In the genomic region with DNA sequence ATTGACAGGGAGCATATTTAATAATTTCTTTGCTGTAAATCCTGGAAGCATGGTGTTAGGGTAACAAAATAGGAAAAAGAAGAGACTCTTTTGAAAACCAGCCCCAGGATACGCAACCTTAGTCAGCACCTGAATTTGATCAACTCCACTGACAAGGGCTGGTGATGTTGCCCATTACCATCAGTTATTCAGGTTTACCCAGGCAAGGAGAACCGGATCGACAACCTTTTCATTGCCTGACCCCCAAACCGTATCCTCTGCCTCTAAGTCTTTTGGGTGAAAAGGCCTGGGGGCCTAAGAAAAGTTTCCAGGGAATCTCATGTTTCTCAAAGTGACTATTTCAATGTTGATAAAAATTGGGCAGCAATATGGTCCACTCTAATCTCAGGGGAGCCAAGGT, we compare ENCODE assay signal across 23 cellular contexts.
A peak's percentile ranks its signal among the peaks of the same experiment; 100 is the strongest.
DNase-seq lines count a peak whose midpoint lies in the region; ATAC-seq, FAIRE-seq and TF ChIP-seq lines count a peak whose summit lies in the region.
"Had no signal": no experiment of that assay in that cellular context is flagged by ENCODE, and none has a peak within 500 bp of the region (broad histone marks: within the 10 kb centered on the region; RNA-seq: fewer than 3 reads in every experiment).

No MANE protein-coding gene starts in this region.

- no peaks in the 10 kb centered on the region for H3K27me3 Mint-ChIP-seq in GM23338 (ENCODE audit: insufficient read depth, low read depth, poor library complexity)
- no peaks in the 10 kb centered on the region for H3K27me3 Mint-ChIP-seq in type B pancreatic cell
- H3K27me3 Mint-ChIP-seq: CD4-positive, alpha-beta T cell had no signal

- peak overlapping the region; percentile 85; the same call in 1 of the 2 replicates for H2AFZ ChIP-seq in GM23338
- H2AFZ ChIP-seq in H1 (ENCODE audit: low read length) = peak overlapping the region; percentile 77; the same call in 1 of the 2 replicates

- no peak overlapping the region for H3K18ac ChIP-seq in H1 (ENCODE audit: extremely low read depth, low read length)

- CTCF ChIA-PET in H1 (lab: Charles Lee; ENCODE audit: partially characterized antibody) = no interaction called here

- H3K27ac Mint-ChIP-seq in GM23338 (no peak overlapping the region), type B pancreatic cell (peak overlapping the region; percentile 25)
- H3K27ac Mint-ChIP-seq: CD14-positive monocyte; CD4-positive, alpha-beta T cell; H9 had no signal

- no peak overlapping the region for H3K56ac ChIP-seq in H1 (replicated peaks; ENCODE audit: insufficient read length, low read depth, low read length)

- no peak overlapping the region for H3K23ac ChIP-seq in H1 (ENCODE audit: insufficient read length)

- no peak overlapping the region for H2BK20ac ChIP-seq in H1 (ENCODE audit: low read length)

- H2BK5ac ChIP-seq in H1 (ENCODE audit: low read depth, low read length) = no peak overlapping the region

- H3K4ac ChIP-seq in H1 (replicated peaks; ENCODE audit: insufficient read length, low read depth, low read length) = no peak overlapping the region

- H3K4me3 Mint-ChIP-seq in GM23338 = no peak overlapping the region
- no peak overlapping the region for H3K4me3 Mint-ChIP-seq in type B pancreatic cell
- H3K4me3 Mint-ChIP-seq: CD14-positive monocyte; CD4-positive, alpha-beta T cell; H9 had no signal

- H3K36me3 ChIP-seq in GM23338 (ENCODE audit: insufficient read depth) (no peaks in the 10 kb centered on the region), H1 (ENCODE audit: control insufficient read depth in 2 of 4, insufficient read depth in 4 of 4, low read length in 3 of 4) (no peaks in the 10 kb centered on the region)
- H3K36me3 ChIP-seq: BE2C; BLaER1 treated with 17β-estradiol and CSF1 and Interleukin-3, amounts not matched to agents 10 nM and 100 nM had no signal

- H3F3A ChIP-seq in GM23338 (replicated peaks; ENCODE audit: low read depth) = no peaks in the 10 kb centered on the region

- no peak overlapping the region for H3K4me3 ChIP-seq in GM23338
- H3K4me3 ChIP-seq in H1 (ENCODE audit: extremely low read depth in 1 of 4, insufficient read depth in 2 of 4, low read depth in 3 of 4, low read length in 4 of 4) = no peak overlapping the region
- H3K4me3 ChIP-seq: A549; BLaER1 treated with 17β-estradiol and CSF1 and Interleukin-3, amounts not matched to agents 10 nM and 100 nM had no signal

- 76% methylated on average over 4 of the region's 4 CpGs; no CpG with 5 or more reads in 1 of the 2 experiments for WGBS in H1 (ENCODE audit: extremely low coverage in 1 of 2, insufficient coverage in 1 of 2, insufficient read length in 1 of 2, insufficient replicate concordance in 2 of 2, low coverage in 1 of 2, low lambda C conversion rate in 2 of 2, missing lambda C conversion rate in 1 of 2), 2 experiments

- no peak overlapping the region for H2BK15ac ChIP-seq in H1 (ENCODE audit: low read length)

- ATAC-seq in GM23338 (peak; percentile 41; the same call in 2 of the 3 replicates), HG02759 (IDR thresholded peaks at IDR 0.05; ENCODE audit: unreplicated experiment) (no peak), HG03520 (IDR thresholded peaks at IDR 0.05; ENCODE audit: unreplicated experiment) (no peak)
- ATAC-seq: A549, HCT116 had no signal

- no peaks in the 10 kb centered on the region for H3K79me1 ChIP-seq in H1 (ENCODE audit: low read depth, low read length)

- H3K9me2 ChIP-seq in GM23338 (ENCODE audit: insufficient read depth) = no peaks in the 10 kb centered on the region; the same call in 1 of the 2 replicates

- H2AK5ac ChIP-seq in H1 (ENCODE audit: low read depth, low read length) = no peak overlapping the region

- H4K20me1 ChIP-seq in GM23338 (replicated peaks; ENCODE audit: insufficient read depth) = no peaks in the 10 kb centered on the region
- H4K20me1 ChIP-seq in H1 (replicated peaks in 1 of 2; ENCODE audit: control insufficient read depth in 1 of 2, insufficient read depth in 2 of 2, low read length in 2 of 2) = no peaks in the 10 kb centered on the region
- H4K20me1 ChIP-seq: BLaER1 treated with 17β-estradiol and CSF1 and Interleukin-3, amounts not matched to agents 10 nM and 100 nM had no signal

- FAIRE-seq in H1 (lab: Jason Lieb, UNC) (no peak), urothelium cell line (lab: Jason Lieb, UNC) (no peak)
- FAIRE-seq: A549, G401.6, GM12892 had no signal

- H4K8ac ChIP-seq in H1 (ENCODE audit: extremely low read depth, insufficient read depth, low read length) = no peak overlapping the region

- H3K9ac ChIP-seq in H1 (replicated peaks in 1 of 4; ENCODE audit: extremely low read depth in 1 of 4, low read depth in 3 of 4, low read length in 3 of 4) = no peak overlapping the region
- H3K9ac ChIP-seq: BLaER1 treated with 17β-estradiol and CSF1 and Interleukin-3, amounts not matched to agents 10 nM and 100 nM had no signal

- TF ChIP-seq POLR2A in H1 (IDR thresholded peaks at IDR 0.05; ENCODE audit: control extremely low read depth in 1 of 2, low read depth in 2 of 2, low read length in 2 of 2) = no peak

- H3K4me1 Mint-ChIP-seq in GM23338 (peaks cover 16% of the 10 kb centered on the region), type B pancreatic cell (ENCODE audit: unreplicated experiment) (peaks cover 6% of the 10 kb centered on the region)
- H3K4me1 Mint-ChIP-seq: CD14-positive monocyte had no signal

- H3K4me2 ChIP-seq in GM23338 (no peak overlapping the region), H1 (ENCODE audit: insufficient read depth in 1 of 2, low read depth in 2 of 2, low read length in 2 of 2) (no peak overlapping the region)
- H3K4me2 ChIP-seq: A549; BLaER1 treated with 17β-estradiol and CSF1 and Interleukin-3, amounts not matched to agents 10 nM and 100 nM had no signal

- POLR2A ChIA-PET in H1 (lab: Charles Lee; ENCODE audit: partially characterized antibody) = no interaction called here

- DNase-seq in GM23338 (ENCODE audit: low spot score) = peak; percentile 6
- DNase-seq in H1 (ENCODE audit: low read depth in 1 of 2, low spot score in 2 of 2) = no peak
- DNase-seq in islet precursor cell = peak; percentile 69
- no peak for DNase-seq in type B pancreatic cell (ENCODE audit: extremely low spot score, unreplicated experiment)
- DNase-seq in urothelium cell line (ENCODE audit: low spot score) = no peak
- DNase-seq: 8988T; ACHN; AML-193; BE2C; Calu3; CD4-positive, alpha-beta T cell; COR-L47; DMS53; DMS79 treated with DMSO at 0.1 percent for 48 hours; H9 had no signal

- no peaks in the 10 kb centered on the region for H3K36me3 Mint-ChIP-seq in GM23338 (ENCODE audit: low read depth)
- no peaks in the 10 kb centered on the region for H3K36me3 Mint-ChIP-seq in type B pancreatic cell
- H3K36me3 Mint-ChIP-seq: CD14-positive monocyte had no signal

- H4K5ac ChIP-seq in H1 (ENCODE audit: insufficient read length, low read depth, low read length) = no peak overlapping the region

- H3K14ac ChIP-seq in H1 (ENCODE audit: insufficient read length) = no peak overlapping the region

- TF ChIP-seq RAD21 in H1 (IDR thresholded peaks at IDR 0.05 in 1 of 2, conservative IDR thresholded peaks at IDR 0.05 in 1 of 2; ENCODE audit: low read depth in 2 of 2, low read length in 2 of 2) = no peak

- no peaks in the 10 kb centered on the region for H3K23me2 ChIP-seq in H1 (ENCODE audit: low read depth, low read length)

- H3K27ac ChIP-seq in GM23338 (ENCODE audit: low read depth) (no peak overlapping the region), H1 (ENCODE audit: low read depth, low read length) (no peak overlapping the region)
- H3K27ac ChIP-seq: A549; BLaER1 treated with 17β-estradiol and CSF1 and Interleukin-3, amounts not matched to agents 10 nM and 100 nM had no signal

- H3K27me3 ChIP-seq in GM23338 (ENCODE audit: insufficient read depth) (no peaks in the 10 kb centered on the region), H1 (replicated peaks in 1 of 4; ENCODE audit: control insufficient read depth in 3 of 4, extremely low read depth in 1 of 4, insufficient read depth in 3 of 4, low read length in 3 of 4) (no peaks in the 10 kb centered on the region)
- H3K27me3 ChIP-seq: BE2C; BLaER1 treated with 17β-estradiol and CSF1 and Interleukin-3, amounts not matched to agents 10 nM and 100 nM had no signal

- TF ChIP-seq EP300 in H1 (IDR thresholded peaks at IDR 0.05; ENCODE audit: borderline replicate concordance in 1 of 2, low read depth in 2 of 2, low read length in 2 of 2) = no peak

- H3K4me1 ChIP-seq in GM23338 (ENCODE audit: insufficient read depth) = peaks cover 16% of the 10 kb centered on the region; the same call in 1 of the 2 replicates
- H3K4me1 ChIP-seq in H1 (replicated peaks in 1 of 4; ENCODE audit: control insufficient read depth in 3 of 4, insufficient read depth in 4 of 4, low read length in 3 of 4) = no peaks in the 10 kb centered on the region; a peak in 1 of 7 replicates
- H3K4me1 ChIP-seq: A549; BE2C; BLaER1 treated with 17β-estradiol and CSF1 and Interleukin-3, amounts not matched to agents 10 nM and 100 nM had no signal

- TF ChIP-seq CTCF in GM23338 (conservative IDR thresholded peaks at IDR 0.05; ENCODE audit: low read depth in 2 of 2) = no peak
- TF ChIP-seq CTCF in H1 (IDR thresholded peaks at IDR 0.05; ENCODE audit: control extremely low read depth in 1 of 3, insufficient read depth in 1 of 3, low read depth in 1 of 3, low read length in 3 of 3) = no peak
- TF ChIP-seq CTCF in type B pancreatic cell (conservative IDR thresholded peaks at IDR 0.05) = no peak

- H3K9me3 Mint-ChIP-seq in GM23338 = no peaks in the 10 kb centered on the region; the same call in 2 of the 3 replicates
- H3K9me3 Mint-ChIP-seq in type B pancreatic cell = no peaks in the 10 kb centered on the region
- H3K9me3 Mint-ChIP-seq: CD4-positive, alpha-beta T cell; H9 had no signal

- no peaks in the 10 kb centered on the region; a peak in 1 of 4 replicates for H3K9me3 ChIP-seq in H1 (ENCODE audit: insufficient read depth in 2 of 2, low read depth in 1 of 2, low read length in 1 of 2)
- H3K9me3 ChIP-seq: A549; BE2C; BLaER1 treated with 17β-estradiol and CSF1 and Interleukin-3, amounts not matched to agents 10 nM and 100 nM had no signal

- no peak overlapping the region for H2BK12ac ChIP-seq in H1 (ENCODE audit: low read depth, low read length)

- H2BK120ac ChIP-seq in H1 (replicated peaks; ENCODE audit: low read depth, low read length) = no peak overlapping the region

- H4K91ac ChIP-seq in H1 (replicated peaks; ENCODE audit: insufficient read length, low read length) = no peak overlapping the region

- H3K79me2 ChIP-seq in GM23338 (replicated peaks; ENCODE audit: insufficient read depth) (no peaks in the 10 kb centered on the region), H1 (ENCODE audit: control insufficient read depth in 1 of 2, insufficient read depth in 2 of 2, low read length in 2 of 2) (no peaks in the 10 kb centered on the region)

TF ChIP-seq in H1, 55 proteins besides CTCF, POLR2A, EP300 and RAD21 (continues in another document):
- TF ChIP-seq E2F6 (IDR thresholded peaks at IDR 0.05) (no peak), SP1 (IDR thresholded peaks at IDR 0.05; ENCODE audit: low read depth, low read length) (no peak), EZH2 (IDR thresholded peaks at IDR 0.05; ENCODE audit: low read depth, low read length, severe bottlenecking) (no peak)

Comparison
In these comparisons a context has a peak if more than half of its experiments do, and no peak if none do; other contexts are left out.
1. DNase-seq: peak in GM23338 (single experiment) and islet precursor cell (single experiment); none in H1 (0 of 2), type B pancreatic cell (single experiment) and urothelium cell line (single experiment).